ENCODE assay signal across 8 cellular contexts in the genomic region with DNA sequence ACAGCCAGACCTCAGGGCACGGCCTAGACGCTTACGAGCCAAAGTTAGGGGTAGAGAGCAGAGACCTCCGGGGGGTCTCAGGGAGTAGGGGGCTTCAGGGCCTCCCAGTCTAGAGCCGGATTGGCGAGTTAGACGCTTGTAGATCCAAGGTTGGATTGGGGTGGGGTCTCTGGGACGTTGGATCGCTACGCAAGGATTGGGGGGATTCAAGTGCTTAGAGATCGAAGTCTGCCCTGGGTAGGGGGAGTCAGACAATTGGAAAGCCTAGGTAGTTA. TPM values are rescaled to one million over a fixed set of nuclear protein-coding genes. Genes with fewer than 3 reads are reported as not detected.
DNase-seq lines count a peak whose midpoint lies in the region; ATAC-seq and TF ChIP-seq lines count a peak whose summit lies in the region.

No MANE protein-coding gene starts in this region.

- peaks cover 13% of the 10 kb centered on the region for H3K4me1 Mint-ChIP-seq in activated naive CD8-positive, alpha-beta T cell treated with anti-CD3 and anti-CD28 coated beads, Interleukin-2, amount 10 ng/mL, durations not matched to agents 7 days and 5 days

- H3K4me3 Mint-ChIP-seq in activated naive CD8-positive, alpha-beta T cell treated with anti-CD3 and anti-CD28 coated beads, Interleukin-2, amount 10 ng/mL, durations not matched to agents 7 days and 5 days = peak overlapping the region; percentile 97

- TF ChIP-seq CTCF in heart left ventricle (IDR thresholded peaks at IDR 0.05) (no peak), stomach (IDR thresholded peaks at IDR 0.05) (no peak)

- POLR2A ChIA-PET in activated naive CD8-positive, alpha-beta T cell treated with anti-CD3 and anti-CD28 coated beads, Interleukin-2, amount 10 ng/mL, durations not matched to agents 7 days and 5 days (lab: Charles Lee) = interaction anchor here (0.6 to 3.8 kb wide), 37 partner anchors 9 to 1029 kb away, joined by 3 to 89 read pairs (median 5); partner anchors contain the start of genes ATP5F1E, GNAS, GNAS-AS1 and NELFCD

- peaks cover 2% of the 10 kb centered on the region for H3K27me3 Mint-ChIP-seq in activated naive CD8-positive, alpha-beta T cell treated with anti-CD3 and anti-CD28 coated beads, Interleukin-2, amount 10 ng/mL, durations not matched to agents 7 days and 5 days

- H3K4me3 ChIP-seq in heart left ventricle (peak overlapping the region; percentile 78 to 99 (median 97)), stomach (peak overlapping the region; percentile 87 to 99 (median 91))

- H3K27ac Mint-ChIP-seq in activated naive CD8-positive, alpha-beta T cell treated with anti-CD3 and anti-CD28 coated beads, Interleukin-2, amount 10 ng/mL, durations not matched to agents 7 days and 5 days = peak overlapping the region; percentile 99

- H3K4me1 ChIP-seq in heart left ventricle = peaks cover 3 to 54% (median 40%) of the 10 kb centered on the region in 12 donors
- peaks cover 35 to 70% (median 47%) of the 10 kb centered on the region in 4 donors for H3K4me1 ChIP-seq in stomach

- H3K27me3 ChIP-seq in heart left ventricle (no peaks in the 10 kb centered on the region), stomach (no peaks in the 10 kb centered on the region)

- H3K9me3 Mint-ChIP-seq in activated naive CD8-positive, alpha-beta T cell treated with anti-CD3 and anti-CD28 coated beads, Interleukin-2, amount 10 ng/mL, durations not matched to agents 7 days and 5 days = no peaks in the 10 kb centered on the region

- ATAC-seq in heart left ventricle (no peak), Right ventricle myocardium inferior (no peak), GM18502 (IDR thresholded peaks at IDR 0.05; ENCODE audit: poor library complexity, unreplicated experiment) (no peak)
- no peak for ATAC-seq in activated naive CD8-positive, alpha-beta T cell treated with anti-CD3 and anti-CD28 coated beads, Interleukin-2, amount 10 ng/mL, durations not matched to agents 7 days and 5 days (ENCODE audit: low read depth)

- 0% methylated on average over 8 to 11 of the region's 11 CpGs for WGBS in heart left ventricle, 4 donors
- WGBS in stomach, 5 donors = 0 to 1% (median 1%) methylated on average over 10 to 11 of the region's 11 CpGs

- TF ChIP-seq POLR2A in heart left ventricle (IDR thresholded peaks at IDR 0.05) (no peak), stomach (IDR thresholded peaks at IDR 0.05) (no peak)

- no peak for TF ChIP-seq EP300 in stomach (IDR thresholded peaks at IDR 0.05)

- H3K27ac ChIP-seq in heart left ventricle = peak overlapping the region; percentile 87 to 98 (median 96)
- peak overlapping the region; percentile 88 to 99 (median 95) for H3K27ac ChIP-seq in stomach

- H3K36me3 ChIP-seq in heart left ventricle (peaks cover 0 to 7% (median 0%) of the 10 kb centered on the region in 9 donors), stomach (peaks cover 0 to 7% (median 0%) of the 10 kb centered on the region in 4 donors)

- intact Hi-C loops in heart left ventricle (cut with DNase I) = loop anchor here (1.0 to 10.0 kb wide), 13 partner anchors 39 to 415 kb away; partner anchors contain the start of genes NPEPL1 (in 8 of the 10), GNAS (in 2 of the 10), GNAS-AS1 (in 2 of the 10) and VAPB (in 2 of the 10)
- intact Hi-C loops in Right ventricle myocardium inferior (cut with DNase I) = loop anchor here (2.0 to 5.0 kb wide), 4 partner anchors 41 to 415 kb away; partner anchors contain the start of genes GNAS, GNAS-AS1, NPEPL1 and RAB22A
- intact Hi-C loops in stomach (cut with DNase I; ENCODE audit: low total_unique reads) = no loop called here

- peaks cover 21% of the 10 kb centered on the region for H3K36me3 Mint-ChIP-seq in activated naive CD8-positive, alpha-beta T cell treated with anti-CD3 and anti-CD28 coated beads, Interleukin-2, amount 10 ng/mL, durations not matched to agents 7 days and 5 days

- DNase-seq in heart left ventricle = peak in 1 of 5 donors; percentile 25
- no peak for DNase-seq in Right ventricle myocardium inferior (ENCODE audit: missing footprints)
- DNase-seq in activated naive CD8-positive, alpha-beta T cell treated with anti-CD3 and anti-CD28 coated beads, Interleukin-2, amount 10 ng/mL, durations not matched to agents 7 days and 5 days = no peak
- DNase-seq in inferior parietal cortex (ENCODE audit: extremely low spot score) = peak; percentile 52
- DNase-seq in stomach = no peak
- DNase-seq in HPDE6-E6E7 (ENCODE audit: extremely low spot score) = no peak
- DNase-seq in NCI-H1417 treated with DMSO at 0.1 percent for 48 hours (lab: John Stamatoyannopoulos, UW) = no peak

- H3K9me3 ChIP-seq in heart left ventricle = no peaks in the 10 kb centered on the region
- no peaks in the 10 kb centered on the region for H3K9me3 ChIP-seq in stomach

RNA-seq across cellular contexts. Expression of gene STX16, which starts 0.4 kb away (rescaled TPM):
- 10 to 100 TPM; 14.6 to 38.9 (median 25.6) TPM for total RNA-seq in heart left ventricle
- polyA plus RNA-seq in heart left ventricle = 10 to 100 TPM; 23.0 to 28.9 TPM
- 23.8 TPM for total RNA-seq in Right ventricle myocardium inferior
- 100 to 1,000 TPM; 190 to 195 TPM for total RNA-seq in activated naive CD8-positive, alpha-beta T cell treated with anti-CD3 and anti-CD28 coated beads, Interleukin-2, amount 10 ng/mL, durations not matched to agents 7 days and 5 days
- total RNA-seq in stomach = 100 to 1,000 TPM in 2 of 5 donors, 10 to 100 TPM in 3; 30.4 to 179 (median 79.0) TPM
- polyA plus RNA-seq in stomach = 10 to 100 TPM; 12.8 to 38.0 (median 14.8) TPM

RNA-seq across cellular contexts. Expression of gene NPEPL1, which starts 41.1 kb away (rescaled TPM):
- total RNA-seq in heart left ventricle (10 to 100 TPM; 18.5 to 33.4 (median 30.1) TPM), Right ventricle myocardium inferior (23.3 TPM), stomach (100 to 1,000 TPM in 2 of 5 donors, 10 to 100 TPM in 3; 29.7 to 134 (median 60.7) TPM)
- polyA plus RNA-seq in heart left ventricle (10 to 100 TPM; 18.1 to 32.5 TPM), stomach (10 to 100 TPM; 15.3 to 36.2 (median 27.8) TPM)
- total RNA-seq in activated naive CD8-positive, alpha-beta T cell treated with anti-CD3 and anti-CD28 coated beads, Interleukin-2, amount 10 ng/mL, durations not matched to agents 7 days and 5 days = 10 to 100 TPM; 37.8 to 41.3 TPM
